ENCODE assay signal across 30 cellular contexts in the genomic region with DNA sequence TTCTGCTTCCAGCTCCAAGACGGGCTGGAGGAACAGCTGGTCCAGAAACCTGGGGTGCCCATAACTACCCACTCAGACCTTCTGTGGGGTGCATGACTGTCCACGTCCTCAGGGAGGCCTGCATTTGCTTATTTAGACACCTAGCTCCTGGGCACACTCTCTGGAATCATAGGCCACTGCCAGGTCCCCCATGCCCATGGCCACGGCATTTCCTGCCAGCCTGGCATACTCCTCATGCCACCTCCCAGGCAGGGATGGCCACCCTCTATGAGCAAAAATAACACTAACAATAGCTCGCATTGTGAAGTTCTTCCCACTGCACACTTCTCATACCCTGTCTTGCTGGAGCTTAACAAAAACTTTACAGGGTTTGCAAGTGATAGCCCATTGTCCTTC.
DNase-seq lines count a peak whose midpoint lies in the region; FAIRE-seq and TF ChIP-seq lines count a peak whose summit lies in the region.
"Had no signal": no experiment of that assay in that cellular context is flagged by ENCODE, and none has a peak within 500 bp of the region (broad histone marks: within the 10 kb centered on the region; RNA-seq: fewer than 3 reads in every experiment).

No MANE protein-coding gene starts in this region.

- no peak overlapping the region for H3T11ph ChIP-seq in H9 (ENCODE audit: low read length)

- CTCF ChIA-PET in H1 (lab: Charles Lee; ENCODE audit: partially characterized antibody), result interaction anchor here (0.6 to 2.5 kb wide), 17 partner anchors 9 to 217 kb away, joined by 3 to 9 read pairs (median 3); no protein-coding TSS in a partner anchor

- peaks cover 52 to 54% of the 10 kb centered on the region in 2 experiments for H3K4me1 Mint-ChIP-seq in H9
- H3K4me1 Mint-ChIP-seq in T-helper 2 cell treated with Interferon-gamma antibody and Interleukin-4, amounts not matched to agents 5 μg/mL and 100 μg/mL, for 36 hours (ENCODE audit: low read depth), result peaks cover 10% of the 10 kb centered on the region
- H3K4me1 Mint-ChIP-seq: stimulated activated effector memory CD8-positive, alpha-beta T cell treated with anti-CD3 and anti-CD28 coated beads, Interleukin-12 subunit alpha, Interleukin-12 subunit beta, amount 100 ng/mL, for 72 hours had no signal

- H4K5ac ChIP-seq in H9 (ENCODE audit: insufficient read length, low read depth, low read length) (no peak overlapping the region), H1 (ENCODE audit: insufficient read length, low read depth, low read length) (no peak overlapping the region)

- H3K9ac ChIP-seq in H9 (ENCODE audit: extremely low read depth, insufficient read length, low read length), result no peak overlapping the region
- no peak overlapping the region; a peak in 1 of 7 replicates for H3K9ac ChIP-seq in H1 (replicated peaks in 1 of 4; ENCODE audit: extremely low read depth in 1 of 4, low read depth in 3 of 4, low read length in 3 of 4)
- no peak overlapping the region for H3K9ac ChIP-seq in rectal smooth muscle tissue (ENCODE audit: low read length)

- H4K91ac ChIP-seq in H9 (ENCODE audit: insufficient read length, low read depth, low read length) (no peak overlapping the region), H1 (replicated peaks; ENCODE audit: insufficient read length, low read length) (no peak overlapping the region)

- H3K27me3 ChIP-seq in H9 (ENCODE audit: insufficient read depth, low read length), result no peaks in the 10 kb centered on the region
- no peaks in the 10 kb centered on the region for H3K27me3 ChIP-seq in H1 (replicated peaks in 1 of 4; ENCODE audit: control insufficient read depth in 3 of 4, extremely low read depth in 1 of 4, insufficient read depth in 3 of 4, low read length in 3 of 4)
- H3K27me3 ChIP-seq in rectal smooth muscle tissue (ENCODE audit: control insufficient read depth, insufficient read depth, low read length), result no peaks in the 10 kb centered on the region
- H3K27me3 ChIP-seq: BE2C, colonic mucosa, foreskin keratinocyte, hepatocyte, suprapubic skin had no signal

- no peak overlapping the region for H2AFZ ChIP-seq in H9 (ENCODE audit: low read length)
- H2AFZ ChIP-seq in H1 (ENCODE audit: low read length), result no peak overlapping the region
- H2AFZ ChIP-seq: hepatocyte had no signal

- H3K4ac ChIP-seq in H9 (ENCODE audit: low read depth, low read length), result no peak overlapping the region
- H3K4ac ChIP-seq in H1 (replicated peaks; ENCODE audit: insufficient read length, low read depth, low read length), result no peak overlapping the region

- no peak for FAIRE-seq in H1 (lab: Jason Lieb, UNC)
- FAIRE-seq: GM18507 had no signal

- H4K20me1 ChIP-seq in H9 (ENCODE audit: control insufficient read depth, insufficient read depth, insufficient read length) (no peaks in the 10 kb centered on the region), H1 (replicated peaks in 1 of 2; ENCODE audit: control insufficient read depth in 1 of 2, insufficient read depth in 2 of 2, low read length in 2 of 2) (no peaks in the 10 kb centered on the region)

- POLR2A ChIA-PET in H1 (lab: Charles Lee; ENCODE audit: partially characterized antibody), result interaction anchor here (0.6 to 2.3 kb wide), 6 partner anchors 8 to 189 kb away, joined by 3 to 9 read pairs (median 5); no protein-coding TSS in a partner anchor

- H3K4me2 ChIP-seq in H9 (ENCODE audit: insufficient read depth, insufficient read length, low read length) (no peak overlapping the region), H1 (ENCODE audit: insufficient read depth in 1 of 2, low read depth in 2 of 2, low read length in 2 of 2) (no peak overlapping the region)
- H3K4me2 ChIP-seq: hepatocyte had no signal

- H3K27ac ChIP-seq in H9 (ENCODE audit: insufficient read length, low read depth, low read length) (no peak overlapping the region), H1 (ENCODE audit: low read depth, low read length) (no peak overlapping the region), rectal smooth muscle tissue (ENCODE audit: low read depth, low read length) (peak overlapping the region; percentile 95)
- H3K27ac ChIP-seq: foreskin keratinocyte, hepatocyte, prostate gland, suprapubic skin had no signal

- WGBS in H9 (ENCODE audit: extremely low coverage, insufficient read length, low lambda C conversion rate), result no CpG with 5 or more reads among the region's 4 CpGs
- WGBS in H1 (ENCODE audit: extremely low coverage in 1 of 2, insufficient coverage in 1 of 2, insufficient read length in 1 of 2, insufficient replicate concordance in 2 of 2, low coverage in 1 of 2, low lambda C conversion rate in 2 of 2, missing lambda C conversion rate in 1 of 2), 2 experiments, result 92% methylated on average over 4 of the region's 4 CpGs; no CpG with 5 or more reads in 1 of the 2 experiments

- no peaks in the 10 kb centered on the region for H3K9me3 ChIP-seq in H9 (ENCODE audit: control insufficient read depth, low read depth, low read length)
- H3K9me3 ChIP-seq in H1 (ENCODE audit: insufficient read depth in 2 of 2, low read depth in 1 of 2, low read length in 1 of 2), result no peaks in the 10 kb centered on the region; a peak in 1 of 4 replicates
- H3K9me3 ChIP-seq in iPS-18c (ENCODE audit: control insufficient read depth, insufficient read depth, low read length), result peaks cover 5% of the 10 kb centered on the region
- H3K9me3 ChIP-seq: BE2C, colonic mucosa, prostate gland, suprapubic skin had no signal

- H3K36me3 ChIP-seq in H1 (ENCODE audit: control insufficient read depth in 2 of 4, insufficient read depth in 4 of 4, low read length in 3 of 4), result no peaks in the 10 kb centered on the region
- H3K36me3 ChIP-seq in rectal smooth muscle tissue (ENCODE audit: control insufficient read depth, insufficient read depth, low read length), result no peaks in the 10 kb centered on the region
- H3K36me3 ChIP-seq: BE2C, colonic mucosa, prostate gland, suprapubic skin had no signal

- H3K79me1 ChIP-seq in H9 (ENCODE audit: insufficient read depth, low read depth, low read length, poor library complexity, severe bottlenecking), result no peaks in the 10 kb centered on the region
- no peaks in the 10 kb centered on the region for H3K79me1 ChIP-seq in H1 (ENCODE audit: low read depth, low read length)

- H3K14ac ChIP-seq in H9 (ENCODE audit: insufficient read depth, low read length) (no peak overlapping the region), H1 (ENCODE audit: insufficient read length) (no peak overlapping the region)

- TF ChIP-seq EP300 in H1 (IDR thresholded peaks at IDR 0.05; ENCODE audit: borderline replicate concordance in 1 of 2, low read depth in 2 of 2, low read length in 2 of 2), result no peak

- no peaks in the 10 kb centered on the region for H3K23me2 ChIP-seq in H9 (ENCODE audit: insufficient read length, low read depth, low read length, poor library complexity, severe bottlenecking)
- H3K23me2 ChIP-seq in H1 (ENCODE audit: low read depth, low read length), result no peaks in the 10 kb centered on the region

- no peak overlapping the region for H2BK12ac ChIP-seq in H9 (ENCODE audit: insufficient read length, low read depth, low read length)
- H2BK12ac ChIP-seq in H1 (ENCODE audit: low read depth, low read length), result no peak overlapping the region

- no peak for TF ChIP-seq RAD21 in H1 (IDR thresholded peaks at IDR 0.05 in 1 of 2, conservative IDR thresholded peaks at IDR 0.05 in 1 of 2; ENCODE audit: low read depth in 2 of 2, low read length in 2 of 2)

- H3K18ac ChIP-seq in H9 (ENCODE audit: insufficient read length, low read depth, low read length) (peak overlapping the region; percentile 37), H1 (ENCODE audit: extremely low read depth, low read length) (peak overlapping the region; percentile 44)

- H3K23ac ChIP-seq in H9 (ENCODE audit: insufficient read length, low read depth, low read length) (no peak overlapping the region), H1 (ENCODE audit: insufficient read length) (no peak overlapping the region)

- H3K9me3 Mint-ChIP-seq in H9, result peaks cover 6 to 7% of the 10 kb centered on the region in 2 experiments
- H3K9me3 Mint-ChIP-seq in T-helper 2 cell treated with Interferon-gamma antibody and Interleukin-4, amounts not matched to agents 5 μg/mL and 100 μg/mL, for 36 hours, result no peaks in the 10 kb centered on the region
- H3K9me3 Mint-ChIP-seq: activated CD4-positive, alpha-beta T cell treated with anti-CD3 and anti-CD28 coated beads, Interleukin-2, amount 10 ng/mL, durations not matched to agents 7 days and 5 days; CD8-positive, alpha-beta T cell had no signal

- H3K27me3 Mint-ChIP-seq in H9 (ENCODE audit: low read depth), result peaks cover 19% of the 10 kb centered on the region
- H3K27me3 Mint-ChIP-seq in T-helper 2 cell treated with Interferon-gamma antibody and Interleukin-4, amounts not matched to agents 5 μg/mL and 100 μg/mL, for 36 hours (ENCODE audit: low read depth), result no peaks in the 10 kb centered on the region

- H3K27ac Mint-ChIP-seq in H9, result no peak overlapping the region
- no peak overlapping the region for H3K27ac Mint-ChIP-seq in T-helper 2 cell treated with Interferon-gamma antibody and Interleukin-4, amounts not matched to agents 5 μg/mL and 100 μg/mL, for 36 hours
- H3K27ac Mint-ChIP-seq: activated B cell treated with CpG ODN at 0.5 μM for 24 hours; activated CD4-positive, alpha-beta T cell treated with anti-CD3 and anti-CD28 coated beads, Interleukin-2, amount 10 ng/mL, durations not matched to agents 7 days and 5 days; activated naive CD8-positive, alpha-beta T cell treated with anti-CD3 and anti-CD28 coated beads for 36 hours; CD8-positive, alpha-beta T cell; memory B cell; stimulated activated effector memory CD8-positive, alpha-beta T cell treated with anti-CD3 and anti-CD28 coated beads, Interleukin-12 subunit alpha, Interleukin-12 subunit beta, amount 100 ng/mL, for 72 hours had no signal

- H2BK20ac ChIP-seq in H9 (ENCODE audit: low read depth, low read length, poor library complexity, severe bottlenecking) (no peak overlapping the region), H1 (ENCODE audit: low read length) (no peak overlapping the region; the same call in 1 of the 2 replicates)

- no peak overlapping the region for H4K8ac ChIP-seq in H9 (replicated peaks; ENCODE audit: insufficient read length, low read depth, low read length)
- no peak overlapping the region for H4K8ac ChIP-seq in H1 (ENCODE audit: extremely low read depth, insufficient read depth, low read length)

- H3K56ac ChIP-seq in H9 (ENCODE audit: insufficient read length, low read depth, low read length) (no peak overlapping the region), H1 (replicated peaks; ENCODE audit: insufficient read length, low read depth, low read length) (no peak overlapping the region)

- TF ChIP-seq CTCF in H9 (conservative IDR thresholded peaks at IDR 0.05), result no peak
- TF ChIP-seq CTCF in H1 (IDR thresholded peaks at IDR 0.05; ENCODE audit: control extremely low read depth in 1 of 3, insufficient read depth in 1 of 3, low read depth in 1 of 3, low read length in 3 of 3), result no peak
- TF ChIP-seq CTCF in GM10266 (IDR thresholded peaks at IDR 0.05; ENCODE audit: control insufficient read depth, insufficient read depth, low read depth, missing control alignments), result no peak

- H2BK120ac ChIP-seq in H9 (ENCODE audit: low read depth, low read length, poor library complexity, severe bottlenecking), result no peak overlapping the region
- H2BK120ac ChIP-seq in H1 (replicated peaks; ENCODE audit: low read depth, low read length), result no peak overlapping the region

- no peak overlapping the region for H3K4me3 Mint-ChIP-seq in H9
- no peak overlapping the region for H3K4me3 Mint-ChIP-seq in T-helper 2 cell treated with Interferon-gamma antibody and Interleukin-4, amounts not matched to agents 5 μg/mL and 100 μg/mL, for 36 hours
- H3K4me3 Mint-ChIP-seq: activated B cell treated with CpG ODN at 0.5 μM for 24 hours; activated CD4-positive, alpha-beta T cell treated with anti-CD3 and anti-CD28 coated beads, Interleukin-2, amount 10 ng/mL, durations not matched to agents 7 days and 5 days; activated naive CD8-positive, alpha-beta T cell treated with anti-CD3 and anti-CD28 coated beads for 36 hours; CD8-positive, alpha-beta T cell; memory B cell; stimulated activated effector memory CD8-positive, alpha-beta T cell treated with anti-CD3 and anti-CD28 coated beads, Interleukin-12 subunit alpha, Interleukin-12 subunit beta, amount 100 ng/mL, for 72 hours had no signal

- no peak overlapping the region for H3K4me3 ChIP-seq in H1 (ENCODE audit: extremely low read depth in 1 of 4, insufficient read depth in 2 of 4, low read depth in 3 of 4, low read length in 4 of 4)
- peak overlapping the region; percentile 1; the same call in 1 of the 2 replicates for H3K4me3 ChIP-seq in iPS-18c (ENCODE audit: insufficient read depth, low read depth, low read length)
- H3K4me3 ChIP-seq in rectal smooth muscle tissue (ENCODE audit: low read length), result no peak overlapping the region
- H3K4me3 ChIP-seq: colonic mucosa, hepatocyte, prostate gland, suprapubic skin had no signal

- DNase-seq in H9, result no peak
- peak in 1 of 2 experiments; percentile 43 for DNase-seq in H1 (ENCODE audit: low read depth in 1 of 2, low spot score in 2 of 2)
- no peak for DNase-seq in dedifferentiated amniotic fluid mesenchymal stem cell (ENCODE audit: extremely low spot score)
- no peak for DNase-seq in GM10266 (ENCODE audit: extremely low spot score)
- no peak for DNase-seq in T-helper 2 cell treated with Interferon-gamma antibody and Interleukin-4, amounts not matched to agents 5 μg/mL and 100 μg/mL, for 36 hours (ENCODE audit: low spot score)
- DNase-seq in kidney glomerular epithelial cell (lab: John Stamatoyannopoulos, UW), result no peak
- DNase-seq: activated B cell treated with CpG ODN at 0.5 μM for 24 hours; activated CD4-positive, alpha-beta T cell treated with anti-CD3 and anti-CD28 coated beads, Interleukin-2, amount 10 ng/mL, durations not matched to agents 7 days and 5 days; activated effector memory CD4-positive, alpha-beta T cell treated with anti-CD3 and anti-CD28 coated beads, Interleukin-2, amount 50 U/mL, for 16 hours; activated naive CD8-positive, alpha-beta T cell treated with anti-CD3 and anti-CD28 coated beads for 36 hours; anterior cingulate cortex; BE2C; CD8-positive, alpha-beta T cell; colonic mucosa; foreskin keratinocyte; left cardiac atrium; NCI-H1048; NCI-H187; NCI-H2171; NCI-H510A; nucleus accumbens; T-helper 1 cell had no signal

- H3K4me1 ChIP-seq in H9 (ENCODE audit: insufficient read depth, low read length) (peaks cover 2% of the 10 kb centered on the region; the same call in 1 of the 2 replicates), H1 (replicated peaks in 1 of 4; ENCODE audit: control insufficient read depth in 3 of 4, insufficient read depth in 4 of 4, low read length in 3 of 4) (peaks cover 6 to 10% (median 8%) of the 10 kb centered on the region in 4 experiments), rectal smooth muscle tissue (ENCODE audit: control insufficient read depth, insufficient read depth, low read length) (peaks cover 51% of the 10 kb centered on the region)
- H3K4me1 ChIP-seq: foreskin keratinocyte, prostate gland had no signal

- no peak overlapping the region for H2BK5ac ChIP-seq in H9 (ENCODE audit: insufficient read length, low read length)
- no peak overlapping the region for H2BK5ac ChIP-seq in H1 (ENCODE audit: low read depth, low read length)

- peaks cover 2 to 11% (median 5%) of the 10 kb centered on the region in 3 experiments; a peak in 5 of 7 replicates for H3K36me3 Mint-ChIP-seq in H9 (ENCODE audit: insufficient read depth in 1 of 3, low read depth in 3 of 3)
- H3K36me3 Mint-ChIP-seq in T-helper 2 cell treated with Interferon-gamma antibody and Interleukin-4, amounts not matched to agents 5 μg/mL and 100 μg/mL, for 36 hours (ENCODE audit: low read depth), result no peaks in the 10 kb centered on the region
- H3K36me3 Mint-ChIP-seq: activated naive CD8-positive, alpha-beta T cell treated with anti-CD3 and anti-CD28 coated beads for 36 hours; CD8-positive, alpha-beta T cell; stimulated activated effector memory CD8-positive, alpha-beta T cell treated with anti-CD3 and anti-CD28 coated beads, Interleukin-12 subunit alpha, Interleukin-12 subunit beta, amount 100 ng/mL, for 72 hours had no signal

- TF ChIP-seq POLR2A in H1 (IDR thresholded peaks at IDR 0.05; ENCODE audit: control extremely low read depth in 1 of 2, low read depth in 2 of 2, low read length in 2 of 2), result no peak

- H3K79me2 ChIP-seq in H9 (ENCODE audit: insufficient read depth, low read length), result no peaks in the 10 kb centered on the region
- no peaks in the 10 kb centered on the region for H3K79me2 ChIP-seq in H1 (ENCODE audit: control insufficient read depth in 1 of 2, insufficient read depth in 2 of 2, low read length in 2 of 2)
- H3K79me2 ChIP-seq: hepatocyte had no signal

- H2BK15ac ChIP-seq in H9 (ENCODE audit: low read depth, low read length) (no peak overlapping the region), H1 (ENCODE audit: low read length) (no peak overlapping the region; the same call in 1 of the 2 replicates)

- H2AK5ac ChIP-seq in H9 (ENCODE audit: insufficient read length, low read length), result no peak overlapping the region
- H2AK5ac ChIP-seq in H1 (ENCODE audit: low read depth, low read length), result no peak overlapping the region; the same call in 1 of the 2 replicates
